Comparison of ENCODE assay signal across 8 cellular contexts in the genomic region with DNA sequence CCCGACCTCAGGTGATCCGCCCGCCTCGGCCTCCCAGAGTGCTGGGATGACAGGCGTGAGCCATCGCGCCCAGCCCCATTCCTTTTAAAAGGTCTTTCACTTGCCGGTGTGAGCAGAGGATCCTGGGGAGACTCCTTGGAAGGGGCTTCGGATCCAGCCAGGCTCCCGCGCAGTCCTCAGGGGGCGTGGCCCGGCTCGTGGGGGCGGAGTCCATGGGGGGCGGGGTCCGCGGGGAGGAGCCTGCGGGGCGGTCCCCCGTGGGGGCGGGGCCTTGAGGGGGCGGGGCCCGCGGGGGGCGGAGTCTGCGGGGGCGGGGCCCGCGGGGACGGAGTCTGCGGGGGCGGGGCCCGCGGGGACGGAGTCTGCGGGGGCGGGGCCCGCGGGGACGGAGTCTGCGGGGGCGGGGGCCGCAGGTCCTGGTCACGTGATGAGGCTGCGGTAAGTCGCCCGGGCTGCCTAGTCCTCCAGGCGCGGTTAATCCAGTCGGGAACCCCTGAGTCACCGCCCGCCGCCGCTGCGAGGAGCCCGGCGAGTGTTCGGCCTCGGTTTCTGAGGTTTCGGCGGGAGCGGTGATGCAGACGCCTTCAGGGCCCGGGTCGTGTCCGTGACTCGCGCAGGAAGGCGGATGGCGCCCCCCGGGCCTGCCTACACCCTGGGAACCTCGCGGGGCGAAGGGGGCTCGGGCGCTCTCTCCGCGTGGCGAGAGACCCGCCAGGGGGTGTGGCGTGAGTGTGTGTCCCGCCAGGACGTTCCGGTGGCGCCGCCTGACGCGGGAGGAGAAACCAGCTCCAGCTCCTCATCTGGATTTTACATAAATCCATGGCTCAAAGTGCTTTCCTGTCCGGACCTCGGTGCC. TPM values are rescaled to one million over a fixed set of nuclear protein-coding genes. Genes with fewer than 3 reads are reported as not detected.
A peak's percentile ranks its signal among the peaks of the same experiment; 100 is the strongest.
DNase-seq lines count a peak whose midpoint lies in the region; ATAC-seq lines count a peak whose summit lies in the region.

No MANE protein-coding gene starts in this region.

- H3K18ac ChIP-seq in trophoblast cell (ENCODE audit: low read length): peak overlapping the region; percentile 21

- H3K4me3 Mint-ChIP-seq in activated naive CD4-positive, alpha-beta T cell treated with anti-CD3 and anti-CD28 coated beads, Interleukin-2, amount 10 ng/mL, durations not matched to agents 7 days and 5 days: no peak overlapping the region

- peak overlapping the region; percentile 80 for H3K4me2 ChIP-seq in trophoblast cell (ENCODE audit: low read length)

- H3K79me1 ChIP-seq in trophoblast cell (ENCODE audit: low read length): peaks cover 5% of the 10 kb centered on the region

- peak overlapping the region; percentile 65 for H3K4me3 ChIP-seq in trophoblast cell (ENCODE audit: low read depth, low read length)

- H2BK120ac ChIP-seq in trophoblast cell (ENCODE audit: insufficient read depth, low read length, poor library complexity): no peak overlapping the region

- intact Hi-C loops in Right ventricle myocardium inferior (cut with DNase I): no loop called here

- peak overlapping the region; percentile 74 for H4K12ac ChIP-seq in trophoblast cell (ENCODE audit: low read depth, low read length)

- no peak overlapping the region for H3K23ac ChIP-seq in trophoblast cell (ENCODE audit: low read length)

- peak overlapping the region; percentile 81 for H2BK12ac ChIP-seq in trophoblast cell (ENCODE audit: low read length)

- H3K4ac ChIP-seq in trophoblast cell (ENCODE audit: low read depth, low read length): peak overlapping the region; percentile 35

- peak; percentile 74 for DNase-seq in EL
- peak; percentile 57 for DNase-seq in NCI-H82 treated with DMSO at 0.1 percent for 48 hours (lab: John Stamatoyannopoulos, UW; ENCODE audit: unreplicated experiment)
- peak; percentile 64 for DNase-seq in activated naive CD4-positive, alpha-beta T cell treated with anti-CD3 and anti-CD28 coated beads, Interleukin-2, amount 10 ng/mL, durations not matched to agents 7 days and 5 days
- peak; percentile 87 for DNase-seq in Right ventricle myocardium inferior (ENCODE audit: missing footprints)
- peak; percentile 71 to 75 for DNase-seq in trophoblast cell
- no peak for DNase-seq in hippocampal formation (lab: John Stamatoyannopoulos, UW)
- no peak for DNase-seq in NCI-H1105 (lab: John Stamatoyannopoulos, UW)

- peak overlapping the region; percentile 25 for H3K9ac ChIP-seq in trophoblast cell (ENCODE audit: low read length)

- no peaks in the 10 kb centered on the region for H3K9me3 Mint-ChIP-seq in activated naive CD4-positive, alpha-beta T cell treated with anti-CD3 and anti-CD28 coated beads, Interleukin-2, amount 10 ng/mL, durations not matched to agents 7 days and 5 days

- peaks cover 1% of the 10 kb centered on the region for H3K79me2 ChIP-seq in trophoblast cell (ENCODE audit: control insufficient read depth, insufficient read depth, low read length, poor library complexity)

- H3K4me1 ChIP-seq in trophoblast cell (ENCODE audit: control insufficient read depth in 1 of 2, insufficient read depth in 2 of 2, low read length in 2 of 2): peaks cover 5 to 7% of the 10 kb centered on the region in 2 experiments

- H3K14ac ChIP-seq in trophoblast cell (ENCODE audit: low read length): peak overlapping the region; percentile 80

- no peaks in the 10 kb centered on the region for H3K36me3 ChIP-seq in trophoblast cell (ENCODE audit: control insufficient read depth in 1 of 2, insufficient read depth in 2 of 2, low read length in 2 of 2)

- H3K27ac ChIP-seq in trophoblast cell (ENCODE audit: low read depth, low read length): no peak overlapping the region

- H3K27me3 Mint-ChIP-seq in activated naive CD4-positive, alpha-beta T cell treated with anti-CD3 and anti-CD28 coated beads, Interleukin-2, amount 10 ng/mL, durations not matched to agents 7 days and 5 days: peaks cover 48% of the 10 kb centered on the region

- H2AFZ ChIP-seq in trophoblast cell (ENCODE audit: insufficient read depth, low read length, poor library complexity): peak overlapping the region; percentile 56

- H4K91ac ChIP-seq in trophoblast cell (ENCODE audit: low read depth, low read length): no peak overlapping the region

- H4K8ac ChIP-seq in trophoblast cell (ENCODE audit: low read depth, low read length): peak overlapping the region; percentile 74

- H3K27me3 ChIP-seq in trophoblast cell (ENCODE audit: insufficient read depth, low read length): no peaks in the 10 kb centered on the region

- no peak overlapping the region for H2AK5ac ChIP-seq in trophoblast cell (ENCODE audit: low read length)

- peak; percentile 79 for ATAC-seq in Right ventricle myocardium inferior
- ATAC-seq in GM19351 (IDR thresholded peaks at IDR 0.05; ENCODE audit: unreplicated experiment): no peak

- peaks cover 2% of the 10 kb centered on the region for H3K9me3 ChIP-seq in trophoblast cell (ENCODE audit: insufficient read depth, low read depth, low read length)

- H3K4me1 Mint-ChIP-seq in activated naive CD4-positive, alpha-beta T cell treated with anti-CD3 and anti-CD28 coated beads, Interleukin-2, amount 10 ng/mL, durations not matched to agents 7 days and 5 days: peaks cover 38% of the 10 kb centered on the region

- H2BK5ac ChIP-seq in trophoblast cell (ENCODE audit: low read depth, low read length, poor library complexity): no peak overlapping the region

- CTCF ChIA-PET in activated naive CD4-positive, alpha-beta T cell treated with anti-CD3 and anti-CD28 coated beads, Interleukin-2, amount 10 ng/mL, durations not matched to agents 7 days and 5 days (lab: Charles Lee): interaction anchor here (0.6 kb wide), 1 partner anchor 14 kb away, joined by 3 read pairs; no protein-coding TSS in a partner anchor

- WGBS in trophoblast cell (ENCODE audit: extremely low coverage, insufficient coverage, insufficient read length): no CpG with 5 or more reads among the region's 91 CpGs

- peaks cover 1% of the 10 kb centered on the region for H3K36me3 Mint-ChIP-seq in activated naive CD4-positive, alpha-beta T cell treated with anti-CD3 and anti-CD28 coated beads, Interleukin-2, amount 10 ng/mL, durations not matched to agents 7 days and 5 days

- no peak overlapping the region for H3K27ac Mint-ChIP-seq in activated naive CD4-positive, alpha-beta T cell treated with anti-CD3 and anti-CD28 coated beads, Interleukin-2, amount 10 ng/mL, durations not matched to agents 7 days and 5 days

RNA-seq across cellular contexts. Expression of gene ABR, which starts 23.6 kb away (rescaled TPM):
- 147 TPM for total RNA-seq in Right ventricle myocardium inferior
- 41.9 and 42.2 TPM in 2 replicates for polyA plus RNA-seq in trophoblast cell (2013)

Comparison
In these comparisons a context has a peak if more than half of its experiments do, and no peak if none do; other contexts are left out.
1. DNase-seq: peak in EL (single experiment), NCI-H82 treated with DMSO at 0.1 percent for 48 hours (single experiment), activated naive CD4-positive, alpha-beta T cell treated with anti-CD3 and anti-CD28 coated beads, Interleukin-2, amount 10 ng/mL, durations not matched to agents 7 days and 5 days (single experiment), Right ventricle myocardium inferior (single experiment) and trophoblast cell (2 of 2); none in hippocampal formation (0 of 2) and NCI-H1105 (single experiment).